12 cellular contexts compared by ENCODE assay signal in genomic region chr1:204637985-204638356, GRCh38. TPM values are rescaled to one million over a fixed set of nuclear protein-coding genes. Genes with fewer than 3 reads are reported as not detected.
A peak's percentile ranks its signal among the peaks of the same experiment; 100 is the strongest.
DNase-seq lines count a peak whose midpoint lies in the region; ATAC-seq and TF ChIP-seq lines count a peak whose summit lies in the region.
"Had no signal": no experiment of that assay in that cellular context is flagged by ENCODE, and none has a peak within 500 bp of the region (broad histone marks: within the 10 kb centered on the region; RNA-seq: fewer than 3 reads in every experiment).

No MANE protein-coding gene starts in this region.

- H3K27me3 ChIP-seq in left lung: no peaks in the 10 kb centered on the region
- H3K27me3 ChIP-seq in tibial nerve: no peaks in the 10 kb centered on the region

- 23 to 34% methylated on average over 12 of the region's 12 CpGs for WGBS in tibial nerve, 2 donors

- intact Hi-C loops in left lung (cut with DNase I): no loop called here
- intact Hi-C loops in left colon (cut with DNase I, micrococcal nuclease): no loop called here

- H3K4me1 ChIP-seq in left lung (no peaks in the 10 kb centered on the region), tibial nerve (peaks cover 0 to 25% (median 0%) of the 10 kb centered on the region in 4 donors)
- H3K4me1 ChIP-seq: foreskin keratinocyte had no signal

- ATAC-seq in left lung (peak; percentile 47), left colon (no peak), GM19397 (IDR thresholded peaks at IDR 0.05; ENCODE audit: unreplicated experiment) (no peak)
- ATAC-seq: foreskin keratinocyte, HCT116 had no signal

- TF ChIP-seq EP300 in tibial nerve (IDR thresholded peaks at IDR 0.05): no peak

- H3K27ac ChIP-seq in left lung (no peak overlapping the region), tibial nerve (peak overlapping the region in 3 of 4 donors; percentile 24 to 41 (median 29))
- H3K27ac ChIP-seq: foreskin keratinocyte had no signal

- no peak for TF ChIP-seq CTCF in left lung (IDR thresholded peaks at IDR 0.05)
- TF ChIP-seq CTCF in tibial nerve (IDR thresholded peaks at IDR 0.05): no peak

- DNase-seq in SHP77 (lab: John Stamatoyannopoulos, UW): peak; percentile 11 to 32
- no peak for DNase-seq in SHP77 treated with DMSO at 0.1 percent for 48 hours (lab: John Stamatoyannopoulos, UW)
- DNase-seq in amniotic epithelial cell (ENCODE audit: low read depth): peak; percentile 64
- no peak for DNase-seq in left lung
- DNase-seq in tibial nerve (ENCODE audit: low spot score in 2 of 2): no peak
- no peak for DNase-seq in left colon
- DNase-seq in NCI-H1694 (lab: John Stamatoyannopoulos, UW): no peak
- DNase-seq: activated naive CD4-positive, alpha-beta T cell treated with anti-CD3 and anti-CD28 coated beads, Interleukin-2, amount 50 U/mL, for 16 hours; foreskin keratinocyte; stimulated activated CD8-positive, alpha-beta memory T cell treated with anti-CD3 and anti-CD28 coated beads, Interleukin-4, amount 100 ng/mL, for 48 hours had no signal

- no peaks in the 10 kb centered on the region for H3K9me3 ChIP-seq in left lung
- no peaks in the 10 kb centered on the region for H3K9me3 ChIP-seq in tibial nerve

- no peak for TF ChIP-seq POLR2A in tibial nerve (IDR thresholded peaks at IDR 0.05)

- no peaks in the 10 kb centered on the region for H3K36me3 ChIP-seq in left lung
- no peaks in the 10 kb centered on the region for H3K36me3 ChIP-seq in tibial nerve

- H3K4me3 ChIP-seq in left lung: no peak overlapping the region
- H3K4me3 ChIP-seq in tibial nerve: no peak overlapping the region

RNA-seq across cellular contexts. Expression of gene LRRN2, which starts 47.6 kb away (rescaled TPM):
- total RNA-seq in left lung (1 to 10 TPM; 2.5 to 7.1 TPM), tibial nerve (10 to 100 TPM in 3 of 4 donors, 1 to 10 TPM in 1; 3.6 to 22.9 (median 14.5) TPM), left colon (10 to 100 TPM in 1 of 2 donors, 1 to 10 TPM in 1; 5.6 to 23.0 TPM)
- total RNA-seq: foreskin keratinocyte had no signal

Comparison
In these comparisons a context has a peak if more than half of its experiments do, and no peak if none do; other contexts are left out.
1. DNase-seq: peak in SHP77 (2 of 2) and amniotic epithelial cell (single experiment); none in SHP77 treated with DMSO at 0.1 percent for 48 hours (single experiment), left lung (0 of 2), tibial nerve (0 of 2), left colon (0 of 2) and NCI-H1694 (single experiment).
2. H3K27ac ChIP-seq: peak in tibial nerve (3 of 4); none in left lung (0 of 2).